Comparison of ENCODE assay signal across 18 cellular contexts in genomic region chr7:114929570-114929969, GRCh38. TPM values are rescaled to one million over a fixed set of nuclear protein-coding genes. Genes with fewer than 3 reads are reported as not detected.
A peak's percentile ranks its signal among the peaks of the same experiment; 100 is the strongest.
DNase-seq lines count a peak whose midpoint lies in the region; ATAC-seq and TF ChIP-seq lines count a peak whose summit lies in the region.
"Had no signal": no experiment of that assay in that cellular context is flagged by ENCODE, and none has a peak within 500 bp of the region (broad histone marks: within the 10 kb centered on the region; RNA-seq: fewer than 3 reads in every experiment).

No MANE protein-coding gene starts in this region.

- DNase-seq in CD4-positive, CD25-positive, alpha-beta regulatory T cell: no peak
- no peak for DNase-seq in H9
- DNase-seq in DMS 273 treated with DMSO at 0.1 percent for 48 hours (lab: John Stamatoyannopoulos, UW): no peak
- no peak for DNase-seq in putamen (ENCODE audit: low spot score)
- DNase-seq in SHP77 (lab: John Stamatoyannopoulos, UW): no peak
- DNase-seq: activated gamma-delta T cell treated with Interleukin-2 at 50 U/mL for 16 hours; DMS153; effector CD8-positive, alpha-beta T cell; natural killer cell; NCI-H187 treated with DMSO at 0.1 percent for 48 hours; NCI-H526; stimulated activated CD4-positive, alpha-beta T cell treated with anti-CD3 and anti-CD28 coated beads, Interleukin-4, amount 100 ng/mL, for 24 hours; transverse colon had no signal

- H3K4ac ChIP-seq in H9 (ENCODE audit: low read depth, low read length): no peak overlapping the region

- H3K9ac ChIP-seq in H9 (ENCODE audit: extremely low read depth, insufficient read length, low read length) (no peak overlapping the region), SU-DHL-6 (ENCODE audit: low read length) (no peak overlapping the region), iPS-20b (ENCODE audit: low read depth, low read length) (no peak overlapping the region; the same call in 1 of the 2 replicates)

- no peaks in the 10 kb centered on the region for H3K9me2 ChIP-seq in SU-DHL-6 (replicated peaks; ENCODE audit: insufficient read depth, low read length)

- H3T11ph ChIP-seq in H9 (ENCODE audit: low read length): no peak overlapping the region

- H4K91ac ChIP-seq in H9 (ENCODE audit: insufficient read length, low read depth, low read length): no peak overlapping the region

- no peak overlapping the region for H2AK5ac ChIP-seq in H9 (ENCODE audit: insufficient read length, low read length)

- no peaks in the 10 kb centered on the region for H3K9me3 ChIP-seq in CD4-positive, CD25-positive, alpha-beta regulatory T cell (ENCODE audit: control insufficient read depth in 2 of 2, low read length in 2 of 2)
- H3K9me3 ChIP-seq in H9 (ENCODE audit: control insufficient read depth, low read depth, low read length) (no peaks in the 10 kb centered on the region), SU-DHL-6 (ENCODE audit: insufficient read depth, low read length) (no peaks in the 10 kb centered on the region), iPS-20b (ENCODE audit: insufficient read depth, low read depth, low read length) (no peaks in the 10 kb centered on the region)
- H3K9me3 ChIP-seq: right atrium auricular region, transverse colon had no signal

- H3K79me2 ChIP-seq in H9 (ENCODE audit: insufficient read depth, low read length): no peaks in the 10 kb centered on the region
- H3K79me2 ChIP-seq in SU-DHL-6 (ENCODE audit: insufficient read depth, low read length): peaks cover 14% of the 10 kb centered on the region

- no peak overlapping the region for H2AFZ ChIP-seq in H9 (ENCODE audit: low read length)
- H2AFZ ChIP-seq in SU-DHL-6 (ENCODE audit: low read depth, low read length, severe bottlenecking): no peak overlapping the region

- no CpG with 5 or more reads among the region's 1 CpG for WGBS in H9 (ENCODE audit: extremely low coverage, insufficient read length, low lambda C conversion rate)

- no peak overlapping the region for H3K4me3 Mint-ChIP-seq in CD4-positive, CD25-positive, alpha-beta regulatory T cell
- no peak overlapping the region for H3K4me3 Mint-ChIP-seq in H9
- H3K4me3 Mint-ChIP-seq: natural killer cell; T-helper 1 cell treated with Interleukin-12 subunit alpha and Interleukin-12 subunit beta and Interleukin-4 antibody, amounts not matched to agents 30 μg/mL and 1 μg/mL, for 36 hours had no signal

- H2BK120ac ChIP-seq in H9 (ENCODE audit: low read depth, low read length, poor library complexity, severe bottlenecking): no peak overlapping the region

- no peak overlapping the region for H3K18ac ChIP-seq in H9 (ENCODE audit: insufficient read length, low read depth, low read length)

- H2BK12ac ChIP-seq in H9 (ENCODE audit: insufficient read length, low read depth, low read length): no peak overlapping the region

- peak overlapping the region; percentile 47 for H3K27ac ChIP-seq in CD4-positive, CD25-positive, alpha-beta regulatory T cell (ENCODE audit: insufficient read depth, low read length, poor library complexity, severe bottlenecking)
- H3K27ac ChIP-seq in H9 (ENCODE audit: insufficient read length, low read depth, low read length) (peak overlapping the region; percentile 3), SU-DHL-6 (ENCODE audit: low read depth, low read length) (no peak overlapping the region), iPS-20b (ENCODE audit: low read length) (peak overlapping the region; percentile 26)

- no peaks in the 10 kb centered on the region for H3K36me3 ChIP-seq in CD4-positive, CD25-positive, alpha-beta regulatory T cell (ENCODE audit: control insufficient read depth, insufficient read depth, low read length)
- H3K36me3 ChIP-seq in SU-DHL-6 (ENCODE audit: low read length): 0 out of 2 replicates have a peak, but pooled peaks cover 2% of the 10 kb centered on the region
- no peaks in the 10 kb centered on the region for H3K36me3 ChIP-seq in iPS-20b (ENCODE audit: insufficient read depth, low read depth, low read length)
- H3K36me3 ChIP-seq: right atrium auricular region, transverse colon had no signal

- H4K20me1 ChIP-seq in H9 (ENCODE audit: control insufficient read depth, insufficient read depth, insufficient read length) (no peaks in the 10 kb centered on the region), SU-DHL-6 (ENCODE audit: low read depth, low read length) (no peaks in the 10 kb centered on the region)

- H3K4me1 ChIP-seq in CD4-positive, CD25-positive, alpha-beta regulatory T cell (ENCODE audit: control insufficient read depth, insufficient read depth, low read length, poor library complexity, severe bottlenecking): peaks cover 96% of the 10 kb centered on the region
- H3K4me1 ChIP-seq in H9 (ENCODE audit: insufficient read depth, low read length) (no peaks in the 10 kb centered on the region; the same call in 1 of the 2 replicates), iPS-20b (ENCODE audit: insufficient read depth, low read length) (peaks cover 27% of the 10 kb centered on the region; the same call in 1 of the 2 replicates)

- no peak overlapping the region for H4K8ac ChIP-seq in H9 (replicated peaks; ENCODE audit: insufficient read length, low read depth, low read length)

- no peaks in the 10 kb centered on the region for H3K23me2 ChIP-seq in H9 (ENCODE audit: insufficient read length, low read depth, low read length, poor library complexity, severe bottlenecking)

- H3F3A ChIP-seq in SU-DHL-6 (ENCODE audit: insufficient read depth): peaks cover 9% of the 10 kb centered on the region

- no peak overlapping the region for H3K4me2 ChIP-seq in H9 (ENCODE audit: insufficient read depth, insufficient read length, low read length)
- peak overlapping the region; percentile 75 for H3K4me2 ChIP-seq in SU-DHL-6 (ENCODE audit: low read depth, low read length, poor library complexity, severe bottlenecking)

- H3K56ac ChIP-seq in H9 (ENCODE audit: insufficient read length, low read depth, low read length): no peak overlapping the region

- ATAC-seq in CD4-positive, CD25-positive, alpha-beta regulatory T cell (ENCODE audit: low read depth in 2 of 2): no peak
- ATAC-seq in HG03135 (IDR thresholded peaks at IDR 0.05; ENCODE audit: unreplicated experiment): no peak
- ATAC-seq: natural killer cell had no signal

- H3K4me1 Mint-ChIP-seq in CD4-positive, CD25-positive, alpha-beta regulatory T cell: peaks cover 21 to 59% (median 38%) of the 10 kb centered on the region in 4 donors
- H3K4me1 Mint-ChIP-seq in H9: peaks cover 5 to 10% of the 10 kb centered on the region in 2 experiments

- no peaks in the 10 kb centered on the region for H3K36me3 Mint-ChIP-seq in CD4-positive, CD25-positive, alpha-beta regulatory T cell
- no peaks in the 10 kb centered on the region; a peak in 1 of 7 replicates for H3K36me3 Mint-ChIP-seq in H9 (ENCODE audit: insufficient read depth in 1 of 3, low read depth in 3 of 3)
- H3K36me3 Mint-ChIP-seq: natural killer cell had no signal

- no peaks in the 10 kb centered on the region for H3K27me3 Mint-ChIP-seq in CD4-positive, CD25-positive, alpha-beta regulatory T cell
- H3K27me3 Mint-ChIP-seq in H9 (ENCODE audit: low read depth): no peaks in the 10 kb centered on the region

- H3K4me3 ChIP-seq in CD4-positive, CD25-positive, alpha-beta regulatory T cell (ENCODE audit: low read depth, low read length): peak overlapping the region; percentile 87
- H3K4me3 ChIP-seq in SU-DHL-6 (ENCODE audit: insufficient read depth, low read length, poor library complexity, severe bottlenecking) (no peak overlapping the region), iPS-20b (ENCODE audit: low read length) (peak overlapping the region; percentile 36; the same call in 1 of the 2 replicates)
- H3K4me3 ChIP-seq: right atrium auricular region, transverse colon had no signal

- H2BK20ac ChIP-seq in H9 (ENCODE audit: low read depth, low read length, poor library complexity, severe bottlenecking): no peak overlapping the region

- H3K27ac Mint-ChIP-seq in CD4-positive, CD25-positive, alpha-beta regulatory T cell: no peak overlapping the region
- no peak overlapping the region for H3K27ac Mint-ChIP-seq in H9
- H3K27ac Mint-ChIP-seq: natural killer cell; T-helper 1 cell treated with Interleukin-12 subunit alpha and Interleukin-12 subunit beta and Interleukin-4 antibody, amounts not matched to agents 30 μg/mL and 1 μg/mL, for 36 hours had no signal

- H3K23ac ChIP-seq in H9 (ENCODE audit: insufficient read length, low read depth, low read length): no peak overlapping the region

- peak; percentile 38; the same call in 2 of the 3 replicates for TF ChIP-seq CTCF in H9 (conservative IDR thresholded peaks at IDR 0.05)
- no peak for TF ChIP-seq CTCF in SU-DHL-6 (IDR thresholded peaks at IDR 0.05; ENCODE audit: insufficient read depth, low read length, poor library complexity, severe bottlenecking)

- no peaks in the 10 kb centered on the region for H3K79me1 ChIP-seq in H9 (ENCODE audit: insufficient read depth, low read depth, low read length, poor library complexity, severe bottlenecking)

- H4K5ac ChIP-seq in H9 (ENCODE audit: insufficient read length, low read depth, low read length): no peak overlapping the region

- H2BK5ac ChIP-seq in H9 (ENCODE audit: insufficient read length, low read length): no peak overlapping the region

- H3K27me3 ChIP-seq in CD4-positive, CD25-positive, alpha-beta regulatory T cell (ENCODE audit: control insufficient read depth, insufficient read depth, low read length): no peaks in the 10 kb centered on the region
- H3K27me3 ChIP-seq in H9 (ENCODE audit: insufficient read depth, low read length) (no peaks in the 10 kb centered on the region), SU-DHL-6 (ENCODE audit: low read length) (no peaks in the 10 kb centered on the region), iPS-20b (ENCODE audit: insufficient read depth, low read length) (no peaks in the 10 kb centered on the region)
- H3K27me3 ChIP-seq: right atrium auricular region, transverse colon had no signal

- H2BK15ac ChIP-seq in H9 (ENCODE audit: low read depth, low read length): no peak overlapping the region

- no peak overlapping the region for H3K14ac ChIP-seq in H9 (ENCODE audit: insufficient read depth, low read length)

- H3K9me3 Mint-ChIP-seq in CD4-positive, CD25-positive, alpha-beta regulatory T cell: no peaks in the 10 kb centered on the region
- no peaks in the 10 kb centered on the region for H3K9me3 Mint-ChIP-seq in H9
- H3K9me3 Mint-ChIP-seq: natural killer cell; T-helper 1 cell treated with Interleukin-12 subunit alpha and Interleukin-12 subunit beta and Interleukin-4 antibody, amounts not matched to agents 30 μg/mL and 1 μg/mL, for 36 hours had no signal

RNA-seq across cellular contexts. Expression of gene MDFIC, which starts 7.7 kb away (rescaled TPM):
- total RNA-seq in CD4-positive, CD25-positive, alpha-beta regulatory T cell: 65.1 TPM
- 10 to 100 TPM; 68.5 to 99.9 (median 89.9) TPM for polyA plus RNA-seq in CD4-positive, CD25-positive, alpha-beta regulatory T cell
- total RNA-seq in H9 (2021): 2.0 and 2.1 TPM in 2 replicates

Comparison
In these comparisons a context has a peak if more than half of its experiments do, and no peak if none do; other contexts are left out.
1. RNA of gene MDFIC, which starts 7.7 kb away (total RNA-seq): 65.1 TPM in CD4-positive, CD25-positive, alpha-beta regulatory T cell (single experiment); 2.0 to 2.1 TPM in H9; every median in the first group is over 10 times any median in the second.